27 cellular contexts compared by ENCODE assay signal in the genomic region with DNA sequence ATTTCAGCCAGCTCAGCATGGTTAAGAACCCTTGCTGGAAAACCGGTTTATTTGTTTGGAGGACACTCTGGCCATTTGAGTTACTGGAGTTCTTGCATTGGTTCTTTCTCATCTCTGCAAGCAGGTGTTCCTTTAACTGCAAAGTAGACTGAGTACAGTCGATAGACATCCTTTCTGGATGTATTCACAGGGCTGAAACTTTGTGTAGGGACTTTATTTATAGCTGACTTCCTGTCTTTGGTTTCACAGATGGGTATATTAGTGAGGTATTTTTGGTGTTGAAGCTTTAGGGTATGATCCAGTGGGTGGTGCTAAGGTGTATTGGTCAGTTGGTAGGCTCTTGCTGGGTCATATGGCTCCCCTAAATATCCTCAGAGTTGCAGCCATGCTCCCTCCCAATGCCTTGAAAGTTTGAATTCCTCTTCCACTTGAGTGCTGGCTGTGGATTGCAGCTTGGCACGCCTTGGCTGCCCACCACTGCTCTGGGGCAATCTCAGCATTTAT.
DNase-seq lines count a peak whose midpoint lies in the region; FAIRE-seq and TF ChIP-seq lines count a peak whose summit lies in the region.
"Had no signal": no experiment of that assay in that cellular context is flagged by ENCODE, and none has a peak within 500 bp of the region (broad histone marks: within the 10 kb centered on the region; RNA-seq: fewer than 3 reads in every experiment).

No MANE protein-coding gene starts in this region.

- H3K23ac ChIP-seq in H9 (ENCODE audit: insufficient read length, low read depth, low read length) = no peak overlapping the region
- H3K23ac ChIP-seq in H1 (ENCODE audit: insufficient read length) = no peak overlapping the region

- no peaks in the 10 kb centered on the region for H3K27me3 Mint-ChIP-seq in H9 (ENCODE audit: low read depth)
- H3K27me3 Mint-ChIP-seq in activated naive CD4-positive, alpha-beta T cell treated with anti-CD3 and anti-CD28 coated beads, Interleukin-2, amount 10 ng/mL, durations not matched to agents 7 days and 5 days = no peaks in the 10 kb centered on the region
- H3K27me3 Mint-ChIP-seq: CD4-positive, alpha-beta memory T cell; CD4-positive, CD25-positive, alpha-beta regulatory T cell; CD8-positive, alpha-beta memory T cell had no signal

- intact Hi-C loops in stomach (cut with DNase I; ENCODE audit: low total_unique reads) = no loop called here

- no CpG with 5 or more reads among the region's 3 CpGs for WGBS in H9 (ENCODE audit: extremely low coverage, insufficient read length, low lambda C conversion rate)
- 79% methylated on average over 3 of the region's 3 CpGs; no CpG with 5 or more reads in 1 of the 2 experiments for WGBS in H1 (ENCODE audit: extremely low coverage in 1 of 2, insufficient coverage in 1 of 2, insufficient read length in 1 of 2, insufficient replicate concordance in 2 of 2, low coverage in 1 of 2, low lambda C conversion rate in 2 of 2, missing lambda C conversion rate in 1 of 2), 2 experiments
- WGBS in stomach, 5 donors = 77 to 82% (median 81%) methylated on average over 3 of the region's 3 CpGs

- H3K27ac ChIP-seq in H9 (ENCODE audit: insufficient read length, low read depth, low read length) = no peak overlapping the region
- peak overlapping the region; percentile 56; the same call in 1 of the 2 replicates for H3K27ac ChIP-seq in MM.1S (ENCODE audit: low read length)
- H3K27ac ChIP-seq in H1 (ENCODE audit: low read depth, low read length) = no peak overlapping the region
- H3K27ac ChIP-seq in stomach = no peak overlapping the region
- H3K27ac ChIP-seq: BLaER1 had no signal

- H2BK5ac ChIP-seq in H9 (ENCODE audit: insufficient read length, low read length) (no peak overlapping the region), H1 (ENCODE audit: low read depth, low read length) (no peak overlapping the region)

- H4K5ac ChIP-seq in H9 (ENCODE audit: insufficient read length, low read depth, low read length) (no peak overlapping the region), H1 (ENCODE audit: insufficient read length, low read depth, low read length) (no peak overlapping the region)

- CTCF ChIA-PET in H1 (lab: Charles Lee; ENCODE audit: partially characterized antibody) = interaction anchor here (1.7 kb wide), 1 partner anchor 17 kb away, joined by 3 read pairs; no protein-coding TSS in a partner anchor
- CTCF ChIA-PET in activated naive CD4-positive, alpha-beta T cell treated with anti-CD3 and anti-CD28 coated beads, Interleukin-2, amount 10 ng/mL, durations not matched to agents 7 days and 5 days (lab: Charles Lee) = no interaction called here

- H2BK12ac ChIP-seq in H9 (ENCODE audit: insufficient read length, low read depth, low read length) = no peak overlapping the region
- H2BK12ac ChIP-seq in H1 (ENCODE audit: low read depth, low read length) = no peak overlapping the region

- no peak overlapping the region for H3K4me3 Mint-ChIP-seq in H9
- H3K4me3 Mint-ChIP-seq in activated naive CD4-positive, alpha-beta T cell treated with anti-CD3 and anti-CD28 coated beads, Interleukin-2, amount 10 ng/mL, durations not matched to agents 7 days and 5 days = no peak overlapping the region
- H3K4me3 Mint-ChIP-seq: CD14-positive monocyte; CD4-positive, alpha-beta memory T cell; CD4-positive, CD25-positive, alpha-beta regulatory T cell; CD8-positive, alpha-beta memory T cell had no signal

- H3K27ac Mint-ChIP-seq in H9 = peak overlapping the region in 1 of 3 experiments; percentile 68; a peak in 1 of 7 replicates
- H3K27ac Mint-ChIP-seq in activated naive CD4-positive, alpha-beta T cell treated with anti-CD3 and anti-CD28 coated beads, Interleukin-2, amount 10 ng/mL, durations not matched to agents 7 days and 5 days = no peak overlapping the region
- H3K27ac Mint-ChIP-seq: CD14-positive monocyte; CD4-positive, alpha-beta memory T cell; CD4-positive, CD25-positive, alpha-beta regulatory T cell; CD8-positive, alpha-beta memory T cell had no signal

- no peaks in the 10 kb centered on the region for H3K9me3 ChIP-seq in H9 (ENCODE audit: control insufficient read depth, low read depth, low read length)
- H3K9me3 ChIP-seq in MM.1S (replicated peaks; ENCODE audit: insufficient read depth, low read length) = no peaks in the 10 kb centered on the region
- peaks cover 3 to 4% of the 10 kb centered on the region in 2 experiments; a peak in 1 of 4 replicates for H3K9me3 ChIP-seq in H1 (ENCODE audit: insufficient read depth in 2 of 2, low read depth in 1 of 2, low read length in 1 of 2)
- peaks cover 0 to 18% (median 2%) of the 10 kb centered on the region in 4 donors for H3K9me3 ChIP-seq in stomach
- H3K9me3 ChIP-seq: BE2C, BLaER1 had no signal

- no peak for TF ChIP-seq CTCF in H9 (conservative IDR thresholded peaks at IDR 0.05)
- no peak for TF ChIP-seq CTCF in MM.1S (IDR thresholded peaks at IDR 0.05; ENCODE audit: low read length)
- TF ChIP-seq CTCF in H1 (IDR thresholded peaks at IDR 0.05; ENCODE audit: control extremely low read depth in 1 of 3, insufficient read depth in 1 of 3, low read depth in 1 of 3, low read length in 3 of 3) = no peak
- no peak for TF ChIP-seq CTCF in stomach (IDR thresholded peaks at IDR 0.05)

- H4K20me1 ChIP-seq in H9 (ENCODE audit: control insufficient read depth, insufficient read depth, insufficient read length) (no peaks in the 10 kb centered on the region), MM.1S (ENCODE audit: insufficient read depth, low read length) (no peaks in the 10 kb centered on the region), H1 (replicated peaks in 1 of 2; ENCODE audit: control insufficient read depth in 1 of 2, insufficient read depth in 2 of 2, low read length in 2 of 2) (no peaks in the 10 kb centered on the region)
- H4K20me1 ChIP-seq: BLaER1 had no signal

- H3K79me2 ChIP-seq in H9 (ENCODE audit: insufficient read depth, low read length) (no peaks in the 10 kb centered on the region), MM.1S (ENCODE audit: low read length) (no peaks in the 10 kb centered on the region), H1 (ENCODE audit: control insufficient read depth in 1 of 2, insufficient read depth in 2 of 2, low read length in 2 of 2) (no peaks in the 10 kb centered on the region)

- H3K14ac ChIP-seq in H9 (ENCODE audit: insufficient read depth, low read length) = no peak overlapping the region
- H3K14ac ChIP-seq in H1 (ENCODE audit: insufficient read length) = no peak overlapping the region

- H3K23me2 ChIP-seq in H9 (ENCODE audit: insufficient read length, low read depth, low read length, poor library complexity, severe bottlenecking) (no peaks in the 10 kb centered on the region), H1 (ENCODE audit: low read depth, low read length) (no peaks in the 10 kb centered on the region)

- no peak overlapping the region for H3K4ac ChIP-seq in H9 (ENCODE audit: low read depth, low read length)
- no peak overlapping the region for H3K4ac ChIP-seq in H1 (replicated peaks; ENCODE audit: insufficient read length, low read depth, low read length)

- H3K79me1 ChIP-seq in H9 (ENCODE audit: insufficient read depth, low read depth, low read length, poor library complexity, severe bottlenecking) (no peaks in the 10 kb centered on the region), H1 (ENCODE audit: low read depth, low read length) (no peaks in the 10 kb centered on the region)

- TF ChIP-seq POLR2A in H1 (IDR thresholded peaks at IDR 0.05; ENCODE audit: control extremely low read depth in 1 of 2, low read depth in 2 of 2, low read length in 2 of 2) (no peak), stomach (IDR thresholded peaks at IDR 0.05) (no peak)

- H3K4me3 ChIP-seq in MM.1S (ENCODE audit: low read length) = no peak overlapping the region
- H3K4me3 ChIP-seq in H1 (ENCODE audit: extremely low read depth in 1 of 4, insufficient read depth in 2 of 4, low read depth in 3 of 4, low read length in 4 of 4) = no peak overlapping the region
- H3K4me3 ChIP-seq in stomach = no peak overlapping the region
- H3K4me3 ChIP-seq: BLaER1, GM12878 had no signal

- no peak overlapping the region for H2AK5ac ChIP-seq in H9 (ENCODE audit: insufficient read length, low read length)
- H2AK5ac ChIP-seq in H1 (ENCODE audit: low read depth, low read length) = no peak overlapping the region

- TF ChIP-seq RAD21 in H1 (IDR thresholded peaks at IDR 0.05 in 1 of 2, conservative IDR thresholded peaks at IDR 0.05 in 1 of 2; ENCODE audit: low read depth in 2 of 2, low read length in 2 of 2) = no peak

- H3K9ac ChIP-seq in H9 (ENCODE audit: extremely low read depth, insufficient read length, low read length) = no peak overlapping the region
- no peak overlapping the region for H3K9ac ChIP-seq in MM.1S (ENCODE audit: low read length)
- H3K9ac ChIP-seq in H1 (replicated peaks in 1 of 4; ENCODE audit: extremely low read depth in 1 of 4, low read depth in 3 of 4, low read length in 3 of 4) = no peak overlapping the region
- H3K9ac ChIP-seq: BLaER1 had no signal

- no peak for FAIRE-seq in H1 (lab: Jason Lieb, UNC)
- FAIRE-seq: A204.1, GM12878, GM12892, GM18507 had no signal

- POLR2A ChIA-PET in H1 (lab: Charles Lee; ENCODE audit: partially characterized antibody) = no interaction called here

- H3K36me3 Mint-ChIP-seq in H9 (ENCODE audit: insufficient read depth in 1 of 3, low read depth in 3 of 3) = peaks cover 8 to 33% (median 12%) of the 10 kb centered on the region in 3 experiments
- no peaks in the 10 kb centered on the region for H3K36me3 Mint-ChIP-seq in activated naive CD4-positive, alpha-beta T cell treated with anti-CD3 and anti-CD28 coated beads, Interleukin-2, amount 10 ng/mL, durations not matched to agents 7 days and 5 days
- H3K36me3 Mint-ChIP-seq: CD14-positive monocyte; CD4-positive, alpha-beta memory T cell; CD4-positive, CD25-positive, alpha-beta regulatory T cell; CD8-positive, alpha-beta memory T cell had no signal

- H3K56ac ChIP-seq in H9 (ENCODE audit: insufficient read length, low read depth, low read length) (no peak overlapping the region), H1 (replicated peaks; ENCODE audit: insufficient read length, low read depth, low read length) (no peak overlapping the region)

- peaks cover 8% of the 10 kb centered on the region for H3F3A ChIP-seq in MM.1S (ENCODE audit: insufficient read depth, low read length)

- no peak overlapping the region for H3K18ac ChIP-seq in H9 (ENCODE audit: insufficient read length, low read depth, low read length)
- no peak overlapping the region for H3K18ac ChIP-seq in H1 (ENCODE audit: extremely low read depth, low read length)

- no peaks in the 10 kb centered on the region for H3K27me3 ChIP-seq in H9 (ENCODE audit: insufficient read depth, low read length)
- no peaks in the 10 kb centered on the region for H3K27me3 ChIP-seq in MM.1S (replicated peaks; ENCODE audit: insufficient read depth, low read length)
- H3K27me3 ChIP-seq in H1 (replicated peaks in 1 of 4; ENCODE audit: control insufficient read depth in 3 of 4, extremely low read depth in 1 of 4, insufficient read depth in 3 of 4, low read length in 3 of 4) = no peaks in the 10 kb centered on the region
- no peaks in the 10 kb centered on the region for H3K27me3 ChIP-seq in stomach
- H3K27me3 ChIP-seq: BE2C, BLaER1 had no signal

- DNase-seq in H9 (no peak), MM.1S (peak; percentile 89), H1 (ENCODE audit: low read depth in 1 of 2, low spot score in 2 of 2) (no peak), putamen (ENCODE audit: low spot score) (no peak), stomach (no peak)
- no peak for DNase-seq in activated naive CD4-positive, alpha-beta T cell treated with anti-CD3 and anti-CD28 coated beads, Interleukin-2, amount 10 ng/mL, durations not matched to agents 7 days and 5 days
- DNase-seq: 8988T; ACHN; BE2C; C1 segment of cervical spinal cord; CD4-positive, alpha-beta memory T cell; CD4-positive, CD25-positive, alpha-beta regulatory T cell; CD8-positive, alpha-beta memory T cell; COR-L47; DMS 273 treated with DMSO at 0.1 percent for 48 hours; DMS153; DMS53; DMS79; DND-41; EL; GDM1 had no signal

- H2BK120ac ChIP-seq in H9 (ENCODE audit: low read depth, low read length, poor library complexity, severe bottlenecking) (no peak overlapping the region), H1 (replicated peaks; ENCODE audit: low read depth, low read length) (no peak overlapping the region)

- H4K8ac ChIP-seq in H9 (replicated peaks; ENCODE audit: insufficient read length, low read depth, low read length) (no peak overlapping the region), H1 (ENCODE audit: extremely low read depth, insufficient read depth, low read length) (no peak overlapping the region)

- H3K4me1 ChIP-seq in H9 (ENCODE audit: insufficient read depth, low read length) (no peaks in the 10 kb centered on the region; the same call in 1 of the 2 replicates), MM.1S (ENCODE audit: low read length) (peaks cover 15% of the 10 kb centered on the region), H1 (replicated peaks in 1 of 4; ENCODE audit: control insufficient read depth in 3 of 4, insufficient read depth in 4 of 4, low read length in 3 of 4) (peaks cover 0 to 3% (median 0%) of the 10 kb centered on the region in 4 experiments; a peak in 1 of 7 replicates), stomach (no peaks in the 10 kb centered on the region)
- H3K4me1 ChIP-seq: BE2C, BLaER1 had no signal

- TF ChIP-seq EP300 in H1 (IDR thresholded peaks at IDR 0.05; ENCODE audit: borderline replicate concordance in 1 of 2, low read depth in 2 of 2, low read length in 2 of 2) = no peak
- TF ChIP-seq EP300 in stomach (IDR thresholded peaks at IDR 0.05) = no peak

- H3K4me1 Mint-ChIP-seq in H9 = peaks cover 0 to 10% of the 10 kb centered on the region in 2 experiments
- no peaks in the 10 kb centered on the region for H3K4me1 Mint-ChIP-seq in activated naive CD4-positive, alpha-beta T cell treated with anti-CD3 and anti-CD28 coated beads, Interleukin-2, amount 10 ng/mL, durations not matched to agents 7 days and 5 days
- H3K4me1 Mint-ChIP-seq: CD14-positive monocyte; CD4-positive, alpha-beta memory T cell; CD4-positive, CD25-positive, alpha-beta regulatory T cell; CD8-positive, alpha-beta memory T cell had no signal

- H3K9me2 ChIP-seq in MM.1S (replicated peaks; ENCODE audit: insufficient read depth, low read length) = no peaks in the 10 kb centered on the region

- H2AFZ ChIP-seq in H9 (ENCODE audit: low read length) (no peak overlapping the region), MM.1S (ENCODE audit: low read length) (peak overlapping the region; percentile 86), H1 (ENCODE audit: low read length) (peak overlapping the region; percentile 43; the same call in 1 of the 2 replicates)

- no peak overlapping the region for H3T11ph ChIP-seq in H9 (ENCODE audit: low read length)

- peaks cover 16 to 22% of the 10 kb centered on the region in 2 experiments for H3K9me3 Mint-ChIP-seq in H9
- H3K9me3 Mint-ChIP-seq in activated naive CD4-positive, alpha-beta T cell treated with anti-CD3 and anti-CD28 coated beads, Interleukin-2, amount 10 ng/mL, durations not matched to agents 7 days and 5 days = peaks cover 5% of the 10 kb centered on the region

- H4K91ac ChIP-seq in H9 (ENCODE audit: insufficient read length, low read depth, low read length) = no peak overlapping the region
- no peak overlapping the region for H4K91ac ChIP-seq in H1 (replicated peaks; ENCODE audit: insufficient read length, low read length)

- H3K4me2 ChIP-seq in H9 (ENCODE audit: insufficient read depth, insufficient read length, low read length) (no peak overlapping the region), MM.1S (ENCODE audit: low read depth, low read length) (peak overlapping the region; percentile 54; the same call in 1 of the 2 replicates), H1 (ENCODE audit: insufficient read depth in 1 of 2, low read depth in 2 of 2, low read length in 2 of 2) (no peak overlapping the region)
- H3K4me2 ChIP-seq: BLaER1 had no signal

- H2BK20ac ChIP-seq in H9 (ENCODE audit: low read depth, low read length, poor library complexity, severe bottlenecking) (no peak overlapping the region), H1 (ENCODE audit: low read length) (no peak overlapping the region)

- no peaks in the 10 kb centered on the region for H3K36me3 ChIP-seq in MM.1S (replicated peaks; ENCODE audit: insufficient read depth, low read length)
- no peaks in the 10 kb centered on the region for H3K36me3 ChIP-seq in H1 (ENCODE audit: control insufficient read depth in 2 of 4, insufficient read depth in 4 of 4, low read length in 3 of 4)
- no peaks in the 10 kb centered on the region for H3K36me3 ChIP-seq in stomach
- H3K36me3 ChIP-seq: BE2C, BLaER1 had no signal

- 0 out of 2 replicates have a peak overlapping the region, but pooled peaks have one; percentile 24 for H2BK15ac ChIP-seq in H9 (ENCODE audit: low read depth, low read length)
- H2BK15ac ChIP-seq in H1 (ENCODE audit: low read length) = no peak overlapping the region
